2 cellular contexts compared by ENCODE assay signal in the genomic region with DNA sequence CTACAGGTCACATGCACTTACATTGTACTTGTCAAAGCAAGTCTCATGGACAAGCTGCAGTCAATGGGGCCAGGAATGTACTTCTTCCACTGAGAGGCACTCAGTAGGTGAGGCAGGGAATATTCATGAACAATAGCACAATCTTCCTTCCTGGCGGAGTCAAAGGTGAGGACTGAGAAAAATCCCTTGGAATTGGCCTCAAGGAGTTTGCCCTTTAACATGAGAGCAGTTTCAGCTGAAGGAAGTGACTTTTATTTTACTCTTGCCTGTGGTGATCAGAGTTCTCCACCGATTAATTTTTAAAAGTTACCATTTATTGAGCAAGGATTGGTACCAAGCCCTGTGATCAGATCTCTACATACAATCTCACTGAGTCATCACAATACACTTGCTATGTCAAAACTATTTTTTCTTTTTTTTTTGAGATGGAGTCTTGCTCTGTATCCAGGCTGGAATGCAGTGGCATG.
TF ChIP-seq lines count a peak whose summit lies in the region.

No MANE protein-coding gene starts in this region.

TF ChIP-seq in IMR-90, 13 proteins besides CTCF, POLR2A, EP300 and RAD21:
- peak; percentile 21; the same call in 1 of the 2 replicates for TF ChIP-seq CEBPB (IDR thresholded peaks at IDR 0.05; ENCODE audit: low read depth, low read length)
- TF ChIP-seq MAFK (IDR thresholded peaks at IDR 0.05; ENCODE audit: low read depth, low read length) = 0 out of 2 replicates have a peak, but pooled peaks have one; percentile 14
- no peak for TF ChIP-seq SMC3 (IDR thresholded peaks at IDR 0.05; ENCODE audit: low read depth, low read length)
TF ChIP-seq in IMR-90: peak in this region for 2.

TF ChIP-seq in WTC11, 78 proteins besides CTCF, POLR2A, EP300 and RAD21:
- no peak for TF ChIP-seq ZNF138 (CRISPR knock-in tag; conservative IDR thresholded peaks at IDR 0.05)
- TF ChIP-seq TP53 (CRISPR knock-in tag; IDR thresholded peaks at IDR 0.05) = no peak
- TF ChIP-seq, protein P1, sequence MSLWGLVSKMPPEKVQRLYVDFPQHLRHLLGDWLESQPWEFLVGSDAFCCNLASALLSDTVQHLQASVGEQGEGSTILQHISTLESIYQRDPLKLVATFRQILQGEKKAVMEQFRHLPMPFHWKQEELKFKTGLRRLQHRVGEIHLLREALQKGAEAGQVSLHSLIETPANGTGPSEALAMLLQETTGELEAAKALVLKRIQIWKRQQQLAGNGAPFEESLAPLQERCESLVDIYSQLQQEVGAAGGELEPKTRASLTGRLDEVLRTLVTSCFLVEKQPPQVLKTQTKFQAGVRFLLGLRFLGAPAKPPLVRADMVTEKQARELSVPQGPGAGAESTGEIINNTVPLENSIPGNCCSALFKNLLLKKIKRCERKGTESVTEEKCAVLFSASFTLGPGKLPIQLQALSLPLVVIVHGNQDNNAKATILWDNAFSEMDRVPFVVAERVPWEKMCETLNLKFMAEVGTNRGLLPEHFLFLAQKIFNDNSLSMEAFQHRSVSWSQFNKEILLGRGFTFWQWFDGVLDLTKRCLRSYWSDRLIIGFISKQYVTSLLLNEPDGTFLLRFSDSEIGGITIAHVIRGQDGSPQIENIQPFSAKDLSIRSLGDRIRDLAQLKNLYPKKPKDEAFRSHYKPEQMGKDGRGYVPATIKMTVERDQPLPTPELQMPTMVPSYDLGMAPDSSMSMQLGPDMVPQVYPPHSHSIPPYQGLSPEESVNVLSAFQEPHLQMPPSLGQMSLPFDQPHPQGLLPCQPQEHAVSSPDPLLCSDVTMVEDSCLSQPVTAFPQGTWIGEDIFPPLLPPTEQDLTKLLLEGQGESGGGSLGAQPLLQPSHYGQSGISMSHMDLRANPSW (CRISPR knock-in tag; conservative IDR thresholded peaks at IDR 0.05; ENCODE audit: low read depth) = no peak
- TF ChIP-seq, protein P2, sequence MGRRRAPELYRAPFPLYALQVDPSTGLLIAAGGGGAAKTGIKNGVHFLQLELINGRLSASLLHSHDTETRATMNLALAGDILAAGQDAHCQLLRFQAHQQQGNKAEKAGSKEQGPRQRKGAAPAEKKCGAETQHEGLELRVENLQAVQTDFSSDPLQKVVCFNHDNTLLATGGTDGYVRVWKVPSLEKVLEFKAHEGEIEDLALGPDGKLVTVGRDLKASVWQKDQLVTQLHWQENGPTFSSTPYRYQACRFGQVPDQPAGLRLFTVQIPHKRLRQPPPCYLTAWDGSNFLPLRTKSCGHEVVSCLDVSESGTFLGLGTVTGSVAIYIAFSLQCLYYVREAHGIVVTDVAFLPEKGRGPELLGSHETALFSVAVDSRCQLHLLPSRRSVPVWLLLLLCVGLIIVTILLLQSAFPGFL (CRISPR knock-in tag; IDR thresholded peaks at IDR 0.05; ENCODE audit: borderline replicate concordance) = no peak
- TF ChIP-seq, protein P3, sequence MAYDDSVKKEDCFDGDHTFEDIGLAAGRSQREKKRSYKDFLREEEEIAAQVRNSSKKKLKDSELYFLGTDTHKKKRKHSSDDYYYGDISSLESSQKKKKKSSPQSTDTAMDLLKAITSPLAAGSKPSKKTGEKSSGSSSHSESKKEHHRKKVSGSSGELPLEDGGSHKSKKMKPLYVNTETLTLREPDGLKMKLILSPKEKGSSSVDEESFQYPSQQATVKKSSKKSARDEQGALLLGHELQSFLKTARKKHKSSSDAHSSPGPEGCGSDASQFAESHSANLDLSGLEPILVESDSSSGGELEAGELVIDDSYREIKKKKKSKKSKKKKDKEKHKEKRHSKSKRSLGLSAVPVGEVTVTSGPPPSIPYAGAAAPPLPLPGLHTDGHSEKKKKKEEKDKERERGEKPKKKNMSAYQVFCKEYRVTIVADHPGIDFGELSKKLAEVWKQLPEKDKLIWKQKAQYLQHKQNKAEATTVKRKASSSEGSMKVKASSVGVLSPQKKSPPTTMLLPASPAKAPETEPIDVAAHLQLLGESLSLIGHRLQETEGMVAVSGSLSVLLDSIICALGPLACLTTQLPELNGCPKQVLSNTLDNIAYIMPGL (CRISPR knock-in tag; IDR thresholded peaks at IDR 0.05) = no peak
- TF ChIP-seq ZNF416 (CRISPR knock-in tag; IDR thresholded peaks at IDR 0.05) = no peak
- no peak for TF ChIP-seq KAT7 (CRISPR knock-in tag; IDR thresholded peaks at IDR 0.05; ENCODE audit: borderline replicate concordance)
- TF ChIP-seq, protein P4, sequence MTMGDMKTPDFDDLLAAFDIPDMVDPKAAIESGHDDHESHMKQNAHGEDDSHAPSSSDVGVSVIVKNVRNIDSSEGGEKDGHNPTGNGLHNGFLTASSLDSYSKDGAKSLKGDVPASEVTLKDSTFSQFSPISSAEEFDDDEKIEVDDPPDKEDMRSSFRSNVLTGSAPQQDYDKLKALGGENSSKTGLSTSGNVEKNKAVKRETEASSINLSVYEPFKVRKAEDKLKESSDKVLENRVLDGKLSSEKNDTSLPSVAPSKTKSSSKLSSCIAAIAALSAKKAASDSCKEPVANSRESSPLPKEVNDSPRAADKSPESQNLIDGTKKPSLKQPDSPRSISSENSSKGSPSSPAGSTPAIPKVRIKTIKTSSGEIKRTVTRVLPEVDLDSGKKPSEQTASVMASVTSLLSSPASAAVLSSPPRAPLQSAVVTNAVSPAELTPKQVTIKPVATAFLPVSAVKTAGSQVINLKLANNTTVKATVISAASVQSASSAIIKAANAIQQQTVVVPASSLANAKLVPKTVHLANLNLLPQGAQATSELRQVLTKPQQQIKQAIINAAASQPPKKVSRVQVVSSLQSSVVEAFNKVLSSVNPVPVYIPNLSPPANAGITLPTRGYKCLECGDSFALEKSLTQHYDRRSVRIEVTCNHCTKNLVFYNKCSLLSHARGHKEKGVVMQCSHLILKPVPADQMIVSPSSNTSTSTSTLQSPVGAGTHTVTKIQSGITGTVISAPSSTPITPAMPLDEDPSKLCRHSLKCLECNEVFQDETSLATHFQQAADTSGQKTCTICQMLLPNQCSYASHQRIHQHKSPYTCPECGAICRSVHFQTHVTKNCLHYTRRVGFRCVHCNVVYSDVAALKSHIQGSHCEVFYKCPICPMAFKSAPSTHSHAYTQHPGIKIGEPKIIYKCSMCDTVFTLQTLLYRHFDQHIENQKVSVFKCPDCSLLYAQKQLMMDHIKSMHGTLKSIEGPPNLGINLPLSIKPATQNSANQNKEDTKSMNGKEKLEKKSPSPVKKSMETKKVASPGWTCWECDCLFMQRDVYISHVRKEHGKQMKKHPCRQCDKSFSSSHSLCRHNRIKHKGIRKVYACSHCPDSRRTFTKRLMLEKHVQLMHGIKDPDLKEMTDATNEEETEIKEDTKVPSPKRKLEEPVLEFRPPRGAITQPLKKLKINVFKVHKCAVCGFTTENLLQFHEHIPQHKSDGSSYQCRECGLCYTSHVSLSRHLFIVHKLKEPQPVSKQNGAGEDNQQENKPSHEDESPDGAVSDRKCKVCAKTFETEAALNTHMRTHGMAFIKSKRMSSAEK (CRISPR knock-in tag; IDR thresholded peaks at IDR 0.05; ENCODE audit: borderline replicate concordance) = no peak
- no peak for TF ChIP-seq ZNF423 (CRISPR knock-in tag; IDR thresholded peaks at IDR 0.05)
- no peak for TF ChIP-seq RORB (CRISPR knock-in tag; IDR thresholded peaks at IDR 0.05)
- no peak for TF ChIP-seq EMX1 (CRISPR knock-in tag; IDR thresholded peaks at IDR 0.05)
- TF ChIP-seq OVOL2 (CRISPR knock-in tag; IDR thresholded peaks at IDR 0.05; ENCODE audit: borderline replicate concordance) = no peak
- no peak for TF ChIP-seq CREB1 (CRISPR knock-in tag; IDR thresholded peaks at IDR 0.05)
TF ChIP-seq in WTC11: peak in this region for 0.
